Comparison of ENCODE assay signal across 12 cellular contexts in genomic region chr1:29668761-29669487, GRCh38.
"Had no signal": no experiment of that assay in that cellular context is flagged by ENCODE, and none has a peak within 500 bp of the region (broad histone marks: within the 10 kb centered on the region; RNA-seq: fewer than 3 reads in every experiment).

No MANE protein-coding gene starts in this region.

- H3K4me3 Mint-ChIP-seq: activated naive CD4-positive, alpha-beta T cell treated with anti-CD3 and anti-CD28 coated beads, Interleukin-2, amount 50 U/mL, for 24 hours; stimulated activated effector memory CD8-positive, alpha-beta T cell treated with anti-CD3 and anti-CD28 coated beads, Interleukin-12 subunit alpha, Interleukin-12 subunit beta, amount 100 ng/mL, for 72 hours had no signal

- H3K9ac ChIP-seq: parathyroid adenoma had no signal

- H3K4me1 Mint-ChIP-seq: activated naive CD4-positive, alpha-beta T cell treated with anti-CD3 and anti-CD28 coated beads, Interleukin-2, amount 50 U/mL, for 24 hours; stimulated activated effector memory CD8-positive, alpha-beta T cell treated with anti-CD3 and anti-CD28 coated beads, Interleukin-12 subunit alpha, Interleukin-12 subunit beta, amount 100 ng/mL, for 72 hours had no signal

- H3K79me2 ChIP-seq: parathyroid adenoma had no signal

- DNase-seq: activated CD4-positive, alpha-beta T cell treated with anti-CD3 and anti-CD28 coated beads, Interleukin-2, amount 50 U/mL, for 48 hours; activated effector memory CD4-positive, alpha-beta T cell treated with anti-CD3 and anti-CD28 coated beads, Interleukin-2, amount 50 U/mL, for 16 hours; foreskin fibroblast; kidney glomerular epithelial cell; thyroid gland; WERI-Rb-1 had no signal

- H2AFZ ChIP-seq: parathyroid adenoma had no signal

- ATAC-seq: stimulated activated effector memory CD8-positive, alpha-beta T cell treated with anti-CD3 and anti-CD28 coated beads, Interleukin-12 subunit alpha, Interleukin-12 subunit beta, amount 100 ng/mL, for 72 hours had no signal

- FAIRE-seq: colon had no signal

- H3K4me3 ChIP-seq: adrenal gland, cardiac muscle cell, thyroid gland had no signal

- H3K9me3 Mint-ChIP-seq: activated naive CD4-positive, alpha-beta T cell treated with anti-CD3 and anti-CD28 coated beads, Interleukin-2, amount 50 U/mL, for 24 hours; stimulated activated effector memory CD8-positive, alpha-beta T cell treated with anti-CD3 and anti-CD28 coated beads, Interleukin-12 subunit alpha, Interleukin-12 subunit beta, amount 100 ng/mL, for 72 hours had no signal

- H3K36me3 ChIP-seq: adrenal gland, cardiac muscle cell, thyroid gland, WERI-Rb-1 had no signal

- H3K27ac Mint-ChIP-seq: activated naive CD4-positive, alpha-beta T cell treated with anti-CD3 and anti-CD28 coated beads, Interleukin-2, amount 50 U/mL, for 24 hours; stimulated activated effector memory CD8-positive, alpha-beta T cell treated with anti-CD3 and anti-CD28 coated beads, Interleukin-12 subunit alpha, Interleukin-12 subunit beta, amount 100 ng/mL, for 72 hours had no signal

- H3K27ac ChIP-seq: adrenal gland, cardiac muscle cell, parathyroid adenoma, thyroid gland, WERI-Rb-1 had no signal

- H3K9me3 ChIP-seq: adrenal gland, thyroid gland had no signal

- H3K27me3 ChIP-seq: adrenal gland had no signal

- H3K36me3 Mint-ChIP-seq: activated naive CD4-positive, alpha-beta T cell treated with anti-CD3 and anti-CD28 coated beads, Interleukin-2, amount 50 U/mL, for 24 hours; stimulated activated effector memory CD8-positive, alpha-beta T cell treated with anti-CD3 and anti-CD28 coated beads, Interleukin-12 subunit alpha, Interleukin-12 subunit beta, amount 100 ng/mL, for 72 hours had no signal

- H3K4me1 ChIP-seq: adrenal gland, thyroid gland had no signal
